In genomic region chr15:95470997-95471692, GRCh38 we compare ENCODE assay signal across 19 cellular contexts.
DNase-seq lines count a peak whose midpoint lies in the region; ATAC-seq, FAIRE-seq and TF ChIP-seq lines count a peak whose summit lies in the region.
"Had no signal": no experiment of that assay in that cellular context is flagged by ENCODE, and none has a peak within 500 bp of the region (broad histone marks: within the 10 kb centered on the region; RNA-seq: fewer than 3 reads in every experiment).

No MANE protein-coding gene starts in this region.

- H3K36me3 ChIP-seq in skeletal muscle tissue (ENCODE audit: control insufficient read depth in 3 of 3, insufficient read depth in 3 of 3, low read length in 3 of 3): no peaks in the 10 kb centered on the region
- H3K36me3 ChIP-seq: pancreas had no signal

- H3K27ac Mint-ChIP-seq in chondrocyte (ENCODE audit: unreplicated experiment): peak overlapping the region; percentile 33
- H3K27ac Mint-ChIP-seq in stimulated activated naive B cell treated with anti-CD40 and anti-IgM and Interleukin-4, amounts not matched to agents 10 μg/mL and 1 μg/mL and 100 μg/mL, for 72 hours: no peak overlapping the region
- H3K27ac Mint-ChIP-seq: activated B cell treated with CpG ODN at 0.5 μM for 24 hours; activated naive CD4-positive, alpha-beta T cell treated with anti-CD3 and anti-CD28 coated beads for 36 hours; H9 had no signal

- FAIRE-seq in GM12892 (lab: Jason Lieb, UNC): no peak
- FAIRE-seq: pancreas had no signal

- ATAC-seq in right cardiac atrium (peak; percentile 74 to 81), HG03565 (IDR thresholded peaks at IDR 0.05; ENCODE audit: unreplicated experiment) (no peak)
- ATAC-seq in stimulated activated naive B cell treated with anti-CD40 and anti-IgM and Interleukin-4, amounts not matched to agents 10 μg/mL and 1 μg/mL and 100 μg/mL, for 72 hours (replicated peaks): no peak
- ATAC-seq: SK-N-SH treated with all-trans-retinoic acid at 6 μM for 48 hours had no signal

- H3K9me3 Mint-ChIP-seq in chondrocyte (ENCODE audit: low read depth): no peaks in the 10 kb centered on the region
- H3K9me3 Mint-ChIP-seq in stimulated activated naive B cell treated with anti-CD40 and anti-IgM and Interleukin-4, amounts not matched to agents 10 μg/mL and 1 μg/mL and 100 μg/mL, for 72 hours: peaks cover 0 to 3% of the 10 kb centered on the region in 2 donors
- H3K9me3 Mint-ChIP-seq: activated naive CD4-positive, alpha-beta T cell treated with anti-CD3 and anti-CD28 coated beads for 36 hours; central memory CD8-positive, alpha-beta T cell; H9 had no signal

- H3K9ac ChIP-seq in skeletal muscle tissue (ENCODE audit: low read depth in 1 of 3, low read length in 3 of 3): no peak overlapping the region
- H3K9ac ChIP-seq: KMS-11 had no signal

- no peaks in the 10 kb centered on the region for H3K36me3 Mint-ChIP-seq in chondrocyte (ENCODE audit: low read depth)
- no peaks in the 10 kb centered on the region for H3K36me3 Mint-ChIP-seq in stimulated activated naive B cell treated with anti-CD40 and anti-IgM and Interleukin-4, amounts not matched to agents 10 μg/mL and 1 μg/mL and 100 μg/mL, for 72 hours

- H3K9me3 ChIP-seq in right cardiac atrium (ENCODE audit: control insufficient read depth, low read length) (no peaks in the 10 kb centered on the region), skeletal muscle tissue (ENCODE audit: control insufficient read depth in 3 of 3, low read length in 3 of 3) (no peaks in the 10 kb centered on the region)
- H3K9me3 ChIP-seq: pancreas had no signal

- intact Hi-C loops in right cardiac atrium (cut with DNase I): loop anchor here in 2 of 4 donors (10.0 kb wide), 2 partner anchors 854 to 864 kb away; partner anchors contain the start of gene NR2F2 (in 1 of the 2)

- H3K4me1 ChIP-seq in right cardiac atrium (ENCODE audit: control insufficient read depth, insufficient read depth, low read length): peaks cover 3% of the 10 kb centered on the region
- H3K4me1 ChIP-seq in skeletal muscle tissue (ENCODE audit: control insufficient read depth in 3 of 3, insufficient read depth in 3 of 3, low read length in 3 of 3): no peaks in the 10 kb centered on the region

- H3K4me1 Mint-ChIP-seq in chondrocyte (ENCODE audit: low read depth): peaks cover 32% of the 10 kb centered on the region
- no peaks in the 10 kb centered on the region for H3K4me1 Mint-ChIP-seq in stimulated activated naive B cell treated with anti-CD40 and anti-IgM and Interleukin-4, amounts not matched to agents 10 μg/mL and 1 μg/mL and 100 μg/mL, for 72 hours
- H3K4me1 Mint-ChIP-seq: activated B cell treated with CpG ODN at 0.5 μM for 24 hours; central memory CD8-positive, alpha-beta T cell had no signal

- TF ChIP-seq CTCF in chondrocyte (IDR thresholded peaks at IDR 0.05): no peak

- H3K27ac ChIP-seq in right cardiac atrium (ENCODE audit: low read length) (peak overlapping the region; percentile 5), skeletal muscle tissue (ENCODE audit: low read depth, low read length) (peak overlapping the region; percentile 56)
- H3K27ac ChIP-seq: KMS-11, pancreas had no signal

- no peak overlapping the region for H3K4me3 Mint-ChIP-seq in chondrocyte (ENCODE audit: unreplicated experiment)
- H3K4me3 Mint-ChIP-seq in stimulated activated naive B cell treated with anti-CD40 and anti-IgM and Interleukin-4, amounts not matched to agents 10 μg/mL and 1 μg/mL and 100 μg/mL, for 72 hours: no peak overlapping the region
- H3K4me3 Mint-ChIP-seq: activated B cell treated with CpG ODN at 0.5 μM for 24 hours; activated naive CD4-positive, alpha-beta T cell treated with anti-CD3 and anti-CD28 coated beads for 36 hours; central memory CD8-positive, alpha-beta T cell; H9 had no signal

- H3K27me3 Mint-ChIP-seq in chondrocyte (ENCODE audit: low read depth): no peaks in the 10 kb centered on the region
- no peaks in the 10 kb centered on the region for H3K27me3 Mint-ChIP-seq in stimulated activated naive B cell treated with anti-CD40 and anti-IgM and Interleukin-4, amounts not matched to agents 10 μg/mL and 1 μg/mL and 100 μg/mL, for 72 hours
- H3K27me3 Mint-ChIP-seq: activated B cell treated with CpG ODN at 0.5 μM for 24 hours; central memory CD8-positive, alpha-beta T cell had no signal

- no peak overlapping the region for H3K4me3 ChIP-seq in right cardiac atrium (ENCODE audit: low read length)
- H3K4me3 ChIP-seq in skeletal muscle tissue (ENCODE audit: low read length in 3 of 3): no peak overlapping the region
- H3K4me3 ChIP-seq: pancreas had no signal

- H3K27me3 ChIP-seq in right cardiac atrium (ENCODE audit: control insufficient read depth, insufficient read depth) (no peaks in the 10 kb centered on the region), skeletal muscle tissue (ENCODE audit: control insufficient read depth in 3 of 3, insufficient read depth in 3 of 3, low read length in 3 of 3) (no peaks in the 10 kb centered on the region)

- 38% methylated on average over 4 of the region's 4 CpGs for WGBS in right cardiac atrium

- no peak for TF ChIP-seq POLR2A in GM12892 (IDR thresholded peaks at IDR 0.05; ENCODE audit: low read depth, low read length)

- DNase-seq in LHCN-M2 (ENCODE audit: low read depth): peak; percentile 50
- no peak for DNase-seq in chondrocyte (ENCODE audit: low spot score)
- DNase-seq in right cardiac atrium: peak; percentile 44 to 78 (median 67)
- no peak for DNase-seq in stimulated activated naive B cell treated with anti-CD40 and anti-IgM and Interleukin-4, amounts not matched to agents 10 μg/mL and 1 μg/mL and 100 μg/mL, for 72 hours
- no peak for DNase-seq in dedifferentiated amniotic fluid mesenchymal stem cell (ENCODE audit: extremely low spot score)
- DNase-seq in GM12892 (ENCODE audit: insufficient read length): no peak
- DNase-seq: activated B cell treated with CpG ODN at 0.5 μM for 24 hours; activated naive CD4-positive, alpha-beta T cell treated with anti-CD3 and anti-CD28 coated beads for 36 hours; AML-193; H9; NCI-H1436 treated with DMSO at 0.1 percent for 48 hours; pancreas; stimulated activated CD4-positive, alpha-beta T cell treated with anti-CD3 and anti-CD28 coated beads, Interleukin-15, amount 100 ng/mL, for 24 hours; substantia nigra had no signal

Comparison
In these comparisons a context has a peak if more than half of its experiments do, and no peak if none do; other contexts are left out.
1. DNase-seq: peak in LHCN-M2 (single experiment) and right cardiac atrium (3 of 3); none in chondrocyte (single experiment), stimulated activated naive B cell treated with anti-CD40 and anti-IgM and Interleukin-4, amounts not matched to agents 10 μg/mL and 1 μg/mL and 100 μg/mL, for 72 hours (single experiment), dedifferentiated amniotic fluid mesenchymal stem cell (single experiment) and GM12892 (single experiment).
2. ATAC-seq: peak in right cardiac atrium (2 of 2); none in stimulated activated naive B cell treated with anti-CD40 and anti-IgM and Interleukin-4, amounts not matched to agents 10 μg/mL and 1 μg/mL and 100 μg/mL, for 72 hours (0 of 2) and HG03565 (single experiment).